Comparison of ENCODE assay signal across 23 cellular contexts in the genomic region with DNA sequence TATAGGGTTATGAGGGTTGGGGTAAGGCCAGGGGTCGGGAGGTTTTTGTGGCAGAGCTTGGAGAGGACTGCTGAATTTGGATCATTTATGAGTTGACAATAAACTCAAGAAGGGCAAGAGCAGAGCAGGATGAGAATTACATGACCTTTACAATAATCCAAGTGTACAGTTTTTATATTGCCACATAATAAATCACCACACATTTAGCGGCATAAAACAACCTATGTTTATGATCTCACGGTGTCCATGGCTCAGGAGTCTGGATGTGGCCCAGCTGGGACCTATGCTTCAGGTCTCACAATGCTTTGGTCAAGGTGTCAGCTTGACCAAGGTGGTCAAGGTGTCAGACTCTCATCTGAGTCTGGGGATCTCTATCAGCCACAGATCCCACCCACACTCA.
A peak's percentile ranks its signal among the peaks of the same experiment; 100 is the strongest.
DNase-seq lines count a peak whose midpoint lies in the region; ATAC-seq and TF ChIP-seq lines count a peak whose summit lies in the region.
"Had no signal": no experiment of that assay in that cellular context is flagged by ENCODE, and none has a peak within 500 bp of the region (broad histone marks: within the 10 kb centered on the region; RNA-seq: fewer than 3 reads in every experiment).

No MANE protein-coding gene starts in this region.

- no peak for TF ChIP-seq CTCF in chondrocyte (IDR thresholded peaks at IDR 0.05)
- no peak for TF ChIP-seq CTCF in mucosa of descending colon (IDR thresholded peaks at IDR 0.05)

- H3K27me3 Mint-ChIP-seq in chondrocyte (ENCODE audit: low read depth), result peaks cover 12% of the 10 kb centered on the region

- H3K4me3 Mint-ChIP-seq in chondrocyte (ENCODE audit: unreplicated experiment), result no peak overlapping the region
- H3K4me3 Mint-ChIP-seq: CD4-positive, alpha-beta memory T cell; CD4-positive, CD25-positive, alpha-beta regulatory T cell; CD8-positive, alpha-beta memory T cell had no signal

- no peaks in the 10 kb centered on the region for H3K36me3 ChIP-seq in mucosa of descending colon (ENCODE audit: low read depth)
- H3K36me3 ChIP-seq: BE2C, BLaER1 had no signal

- peaks cover 4% of the 10 kb centered on the region for H3K9me3 ChIP-seq in mucosa of descending colon
- H3K9me3 ChIP-seq: BE2C had no signal

- intact Hi-C loops in mucosa of descending colon (cut with DNase I, micrococcal nuclease), result no loop called here

- no peaks in the 10 kb centered on the region for H3K4me1 ChIP-seq in mucosa of descending colon (ENCODE audit: low read depth)
- H3K4me1 ChIP-seq: BE2C, BLaER1 had no signal

- no peak overlapping the region for H3K27ac Mint-ChIP-seq in chondrocyte (ENCODE audit: unreplicated experiment)
- H3K27ac Mint-ChIP-seq: CD14-positive monocyte; CD4-positive, alpha-beta memory T cell; CD8-positive, alpha-beta memory T cell had no signal

- peak; percentile 64 for ATAC-seq in mucosa of descending colon
- ATAC-seq in activated CD4-positive, CD25-positive, alpha-beta regulatory T cell treated with anti-CD3 and anti-CD28 coated beads, Interleukin-2, amount 50 U/mL, for 24 hours, result no peak
- no peak for ATAC-seq in HG03460 (IDR thresholded peaks at IDR 0.05; ENCODE audit: unreplicated experiment)
- no peak for ATAC-seq in HG03439 (IDR thresholded peaks at IDR 0.05; ENCODE audit: unreplicated experiment)
- ATAC-seq: GM12878 had no signal

- no peaks in the 10 kb centered on the region for H3K4me1 Mint-ChIP-seq in chondrocyte (ENCODE audit: low read depth)
- H3K4me1 Mint-ChIP-seq: CD14-positive monocyte; CD4-positive, alpha-beta memory T cell; CD4-positive, CD25-positive, alpha-beta regulatory T cell; CD8-positive, alpha-beta memory T cell had no signal

- H3K4me3 ChIP-seq in mucosa of descending colon, result no peak overlapping the region
- H3K4me3 ChIP-seq: BLaER1, GM12878 had no signal

- H3K36me3 Mint-ChIP-seq in chondrocyte (ENCODE audit: low read depth), result peaks cover 3% of the 10 kb centered on the region
- H3K36me3 Mint-ChIP-seq: CD14-positive monocyte; CD4-positive, alpha-beta memory T cell; CD4-positive, CD25-positive, alpha-beta regulatory T cell; CD8-positive, alpha-beta memory T cell had no signal

- DNase-seq in chondrocyte (ENCODE audit: low spot score), result peak; percentile 21
- peak in 1 of 3 donors; percentile 1 for DNase-seq in mucosa of descending colon
- DNase-seq: 8988T; ACHN; BE2C; C1 segment of cervical spinal cord; CD4-positive, alpha-beta memory T cell; CD4-positive, CD25-positive, alpha-beta regulatory T cell; CD8-positive, alpha-beta memory T cell; COR-L47; DMS 273 treated with DMSO at 0.1 percent for 48 hours; DMS153; DMS53; DMS79; DND-41; EL; GDM1 had no signal

- peaks cover 16% of the 10 kb centered on the region for H3K9me3 Mint-ChIP-seq in chondrocyte (ENCODE audit: low read depth)
